ENCODE assay signal across 21 cellular contexts in genomic region chr13:91813255-91813654, GRCh38.
DNase-seq lines count a peak whose midpoint lies in the region; FAIRE-seq and TF ChIP-seq lines count a peak whose summit lies in the region.
"Had no signal": no experiment of that assay in that cellular context is flagged by ENCODE, and none has a peak within 500 bp of the region (broad histone marks: within the 10 kb centered on the region; RNA-seq: fewer than 3 reads in every experiment).

No MANE protein-coding gene starts in this region.

- H3K27me3 ChIP-seq in left ventricle myocardium inferior (ENCODE audit: low read depth): no peaks in the 10 kb centered on the region
- H3K27me3 ChIP-seq: Peyer's patch, SJSA1, upper lobe of left lung had no signal

- DNase-seq in ELF-1 (ENCODE audit: low read depth, low spot score) (peak; percentile 2), NCI-H1105 (lab: John Stamatoyannopoulos, UW) (peak; percentile 22), SK-N-DZ (ENCODE audit: low spot score) (peak; percentile 95), left ventricle myocardium inferior (peak; percentile 18), GM19239 (ENCODE audit: insufficient read length, low spot score) (no peak), HEK293T (ENCODE audit: extremely low spot score) (no peak)
- DNase-seq in activated CD4-positive, alpha-beta T cell treated with anti-CD3 and anti-CD28 coated beads for 4 hours: no peak
- DNase-seq in stimulated activated CD8-positive, alpha-beta memory T cell treated with anti-CD3 and anti-CD28 coated beads, Interleukin-4, amount 100 ng/mL, for 48 hours: no peak
- DNase-seq: activated CD4-positive, alpha-beta T cell treated with anti-CD3 and anti-CD28 coated beads, Interleukin-2, amount 50 U/mL, for 1 hour; aorta; cerebellar nuclear complex; IMR-90; naive thymus-derived CD8-positive, alpha-beta T cell; NCI-H1436 treated with DMSO at 0.1 percent for 48 hours; NCI-H2227 treated with DMSO at 0.1 percent for 48 hours; Peyer's patch; T-helper 17 cell; upper lobe of left lung had no signal

- intact Hi-C loops in left ventricle myocardium inferior (cut with micrococcal nuclease): no loop called here

- H3K36me3 ChIP-seq in left ventricle myocardium inferior: no peaks in the 10 kb centered on the region
- H3K36me3 ChIP-seq: Peyer's patch, SJSA1, upper lobe of left lung had no signal

- CTCF ChIA-PET in HEK293T (lab: Yijun Ruan, JAX): interaction anchor here (1.4 kb wide), 1 partner anchor 8 kb away, joined by 3 read pairs; no protein-coding TSS in a partner anchor

- H3K4me3 ChIP-seq in left ventricle myocardium inferior: no peak overlapping the region
- H3K4me3 ChIP-seq: Peyer's patch, SJSA1, skin epidermis, upper lobe of left lung had no signal

- no peak overlapping the region for H3K27ac ChIP-seq in left ventricle myocardium inferior (replicated peaks)
- H3K27ac ChIP-seq: Peyer's patch, SJSA1, skin epidermis, upper lobe of left lung had no signal

- TF ChIP-seq CTCF in left ventricle myocardium inferior (IDR thresholded peaks at IDR 0.05; ENCODE audit: borderline replicate concordance): no peak

- H3K4me1 ChIP-seq in left ventricle myocardium inferior: peaks cover 19% of the 10 kb centered on the region
- H3K4me1 ChIP-seq: Peyer's patch, SJSA1 had no signal

- H3K9me3 ChIP-seq in left ventricle myocardium inferior (replicated peaks): no peaks in the 10 kb centered on the region
- H3K9me3 ChIP-seq: Peyer's patch, SJSA1, upper lobe of left lung had no signal

- FAIRE-seq in GM19239 (lab: Jason Lieb, UNC): no peak
- FAIRE-seq: D721Med had no signal

- POLR2A ChIA-PET in HEK293T (lab: Yijun Ruan, JAX): no interaction called here

TF ChIP-seq in HEK293T, 16 proteins besides CTCF, POLR2A, EP300 and RAD21:
- TF ChIP-seq BHLHE40 (IDR thresholded peaks at IDR 0.05; ENCODE audit: borderline replicate concordance): no peak
- no peak for TF ChIP-seq TARDBP (IDR thresholded peaks at IDR 0.05)
- no peak for TF ChIP-seq NFRKB (IDR thresholded peaks at IDR 0.05)
- TF ChIP-seq ELF4 (IDR thresholded peaks at IDR 0.05): no peak
- no peak for TF ChIP-seq LEF1 (IDR thresholded peaks at IDR 0.05; ENCODE audit: borderline replicate concordance)
- no peak for TF ChIP-seq L3MBTL2 (conservative IDR thresholded peaks at IDR 0.05)
- no peak for TF ChIP-seq CTBP1 (IDR thresholded peaks at IDR 0.05; ENCODE audit: borderline replicate concordance)
- no peak for TF ChIP-seq FOXK2 (IDR thresholded peaks at IDR 0.05)
- TF ChIP-seq, protein P1, sequence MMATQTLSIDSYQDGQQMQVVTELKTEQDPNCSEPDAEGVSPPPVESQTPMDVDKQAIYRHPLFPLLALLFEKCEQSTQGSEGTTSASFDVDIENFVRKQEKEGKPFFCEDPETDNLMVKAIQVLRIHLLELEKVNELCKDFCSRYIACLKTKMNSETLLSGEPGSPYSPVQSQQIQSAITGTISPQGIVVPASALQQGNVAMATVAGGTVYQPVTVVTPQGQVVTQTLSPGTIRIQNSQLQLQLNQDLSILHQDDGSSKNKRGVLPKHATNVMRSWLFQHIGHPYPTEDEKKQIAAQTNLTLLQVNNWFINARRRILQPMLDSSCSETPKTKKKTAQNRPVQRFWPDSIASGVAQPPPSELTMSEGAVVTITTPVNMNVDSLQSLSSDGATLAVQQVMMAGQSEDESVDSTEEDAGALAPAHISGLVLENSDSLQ (IDR thresholded peaks at IDR 0.05): no peak
- TF ChIP-seq HDGF (IDR thresholded peaks at IDR 0.05; ENCODE audit: borderline replicate concordance): no peak
- no peak for TF ChIP-seq ARNT (IDR thresholded peaks at IDR 0.05)
- TF ChIP-seq FOXM1 (IDR thresholded peaks at IDR 0.05; ENCODE audit: borderline replicate concordance): no peak
- TF ChIP-seq ZNF384 (IDR thresholded peaks at IDR 0.05): no peak
- no peak for TF ChIP-seq FOXA1 (IDR thresholded peaks at IDR 0.05)

Comparison
In these comparisons a context has a peak if more than half of its experiments do, and no peak if none do; other contexts are left out.
1. DNase-seq: peak in ELF-1 (single experiment), NCI-H1105 (single experiment), SK-N-DZ (single experiment) and left ventricle myocardium inferior (single experiment); none in activated CD4-positive, alpha-beta T cell treated with anti-CD3 and anti-CD28 coated beads for 4 hours (0 of 2), GM19239 (single experiment), stimulated activated CD8-positive, alpha-beta memory T cell treated with anti-CD3 and anti-CD28 coated beads, Interleukin-4, amount 100 ng/mL, for 48 hours (single experiment) and HEK293T (single experiment).